12 cellular contexts compared by ENCODE assay signal in the genomic region with DNA sequence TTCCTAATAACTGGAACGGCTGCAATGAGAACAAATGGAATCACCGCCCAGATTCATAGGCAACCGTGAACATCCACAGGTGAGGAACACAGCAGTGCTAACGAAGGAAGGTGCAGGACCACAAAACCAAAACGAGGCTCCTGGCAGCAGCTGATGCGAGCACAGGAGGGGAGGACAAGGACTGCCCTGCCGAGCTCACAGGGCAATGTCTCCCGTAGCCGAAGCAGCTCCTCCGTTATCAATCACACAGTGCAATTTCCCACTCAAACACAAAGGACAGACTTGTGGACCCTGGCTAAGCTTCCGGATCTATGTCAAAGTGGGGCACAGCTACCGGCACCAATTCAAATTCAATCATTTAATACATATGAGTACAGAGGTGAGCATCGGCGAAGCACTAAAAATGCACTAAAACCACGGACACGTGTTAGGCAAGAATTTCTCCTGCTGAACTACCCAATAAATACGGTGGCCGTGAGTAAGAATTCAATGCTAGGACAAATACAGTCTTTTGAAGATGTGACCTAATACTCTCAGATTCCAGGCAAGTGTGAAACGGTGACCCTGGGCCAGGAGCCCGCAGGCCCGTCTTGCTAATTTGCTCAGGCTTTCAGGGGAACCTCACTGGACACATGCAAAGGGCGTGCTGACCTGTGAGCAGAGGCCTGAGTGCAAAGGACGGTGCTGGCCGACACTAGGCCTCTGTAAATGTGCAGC.
A peak's percentile ranks its signal among the peaks of the same experiment; 100 is the strongest.
DNase-seq lines count a peak whose midpoint lies in the region; ATAC-seq and TF ChIP-seq lines count a peak whose summit lies in the region.
"Had no signal": no experiment of that assay in that cellular context is flagged by ENCODE, and none has a peak within 500 bp of the region (broad histone marks: within the 10 kb centered on the region; RNA-seq: fewer than 3 reads in every experiment).

No MANE protein-coding gene starts in this region.

- no peak for DNase-seq in CD4-positive, CD25-positive, alpha-beta regulatory T cell
- no peak for DNase-seq in SJCRH30
- DNase-seq in right atrium auricular region (ENCODE audit: low spot score), result no peak
- DNase-seq in stimulated activated CD4-positive, alpha-beta T cell treated with anti-CD3 and anti-CD28 coated beads, Interleukin-1b, Interleukin-23, amount 100 ng/mL, for 48 hours, result no peak
- DNase-seq in NCI-H748 treated with DMSO at 0.1 percent for 48 hours (lab: John Stamatoyannopoulos, UW), result no peak
- DNase-seq in testis, result no peak
- DNase-seq: activated CD8-positive, alpha-beta T cell treated with anti-CD3 and anti-CD28 coated beads, Interleukin-2, amount 10 ng/mL, durations not matched to agents 7 days and 5 days; amniotic stem cell had no signal

- TF ChIP-seq CTCF in right atrium auricular region (IDR thresholded peaks at IDR 0.05) (no peak), parathyroid adenoma (IDR thresholded peaks at IDR 0.05) (no peak), testis (IDR thresholded peaks at IDR 0.05) (no peak)

- intact Hi-C loops in testis (cut with DNase I; ENCODE audit: low total_unique reads), result no loop called here

- H3K36me3 ChIP-seq in CD4-positive, CD25-positive, alpha-beta regulatory T cell (ENCODE audit: control insufficient read depth, insufficient read depth, low read length), result peaks cover 17% of the 10 kb centered on the region
- H3K36me3 ChIP-seq in SJCRH30, result no peaks in the 10 kb centered on the region
- no peaks in the 10 kb centered on the region for H3K36me3 ChIP-seq in right atrium auricular region
- no peaks in the 10 kb centered on the region for H3K36me3 ChIP-seq in parathyroid adenoma (ENCODE audit: control insufficient read depth, insufficient read depth, low read length)
- no peaks in the 10 kb centered on the region for H3K36me3 ChIP-seq in testis (ENCODE audit: low read depth, missing control alignments)

- no peak overlapping the region for H3K27ac ChIP-seq in CD4-positive, CD25-positive, alpha-beta regulatory T cell (ENCODE audit: insufficient read depth, low read length, poor library complexity, severe bottlenecking)
- peak overlapping the region; percentile 29; the same call in 1 of the 2 replicates for H3K27ac ChIP-seq in SJCRH30
- H3K27ac ChIP-seq in right atrium auricular region, result peak overlapping the region; percentile 51 to 66
- H3K27ac ChIP-seq in parathyroid adenoma, result peak overlapping the region; percentile 67
- H3K27ac ChIP-seq in testis, result no peak overlapping the region
- H3K27ac ChIP-seq: C4-2B had no signal

- no peak overlapping the region for H2AFZ ChIP-seq in parathyroid adenoma

- H3K27me3 ChIP-seq in CD4-positive, CD25-positive, alpha-beta regulatory T cell (ENCODE audit: control insufficient read depth, insufficient read depth, low read length), result no peaks in the 10 kb centered on the region
- H3K27me3 ChIP-seq in SJCRH30 (no peaks in the 10 kb centered on the region), right atrium auricular region (no peaks in the 10 kb centered on the region), parathyroid adenoma (ENCODE audit: control insufficient read depth, insufficient read depth, low read length) (no peaks in the 10 kb centered on the region), testis (no peaks in the 10 kb centered on the region)

- H3K79me2 ChIP-seq in parathyroid adenoma, result peaks cover 14% of the 10 kb centered on the region

- H3K4me1 ChIP-seq in CD4-positive, CD25-positive, alpha-beta regulatory T cell (ENCODE audit: control insufficient read depth, insufficient read depth, low read length, poor library complexity, severe bottlenecking), result peaks cover 59% of the 10 kb centered on the region
- peaks cover 68% of the 10 kb centered on the region for H3K4me1 ChIP-seq in SJCRH30
- H3K4me1 ChIP-seq in right atrium auricular region, result peaks cover 0 to 87% of the 10 kb centered on the region in 2 donors
- H3K4me1 ChIP-seq in parathyroid adenoma, result peaks cover 24% of the 10 kb centered on the region
- H3K4me1 ChIP-seq in testis, result peaks cover 47% of the 10 kb centered on the region

- H3K9me3 ChIP-seq in CD4-positive, CD25-positive, alpha-beta regulatory T cell (ENCODE audit: control insufficient read depth in 2 of 2, low read length in 2 of 2), result no peaks in the 10 kb centered on the region
- H3K9me3 ChIP-seq in SJCRH30 (replicated peaks) (no peaks in the 10 kb centered on the region), right atrium auricular region (no peaks in the 10 kb centered on the region), parathyroid adenoma (ENCODE audit: control insufficient read depth, low read length) (no peaks in the 10 kb centered on the region), testis (no peaks in the 10 kb centered on the region)

- H3K9ac ChIP-seq in parathyroid adenoma, result no peak overlapping the region

- peak overlapping the region; percentile 27 for H3K4me2 ChIP-seq in parathyroid adenoma (ENCODE audit: low read length)

- ATAC-seq in CD4-positive, CD25-positive, alpha-beta regulatory T cell (ENCODE audit: low read depth in 2 of 2), result no peak
- ATAC-seq in GM21390 (IDR thresholded peaks at IDR 0.05; ENCODE audit: unreplicated experiment), result no peak
- ATAC-seq: activated CD8-positive, alpha-beta T cell treated with anti-CD3 and anti-CD28 coated beads, Interleukin-2, amount 10 ng/mL, durations not matched to agents 7 days and 5 days had no signal

- H3K4me1 Mint-ChIP-seq in CD4-positive, CD25-positive, alpha-beta regulatory T cell, result peaks cover 41 to 95% (median 85%) of the 10 kb centered on the region in 4 donors

- H3K27ac Mint-ChIP-seq in CD4-positive, CD25-positive, alpha-beta regulatory T cell, result peak overlapping the region; percentile 11 to 23 (median 16)
- H3K27ac Mint-ChIP-seq: activated CD8-positive, alpha-beta T cell treated with anti-CD3 and anti-CD28 coated beads, Interleukin-2, amount 10 ng/mL, durations not matched to agents 7 days and 5 days had no signal

- peak overlapping the region in 2 of 4 donors; percentile 1 to 8 for H3K4me3 Mint-ChIP-seq in CD4-positive, CD25-positive, alpha-beta regulatory T cell
- H3K4me3 Mint-ChIP-seq: activated CD8-positive, alpha-beta T cell treated with anti-CD3 and anti-CD28 coated beads, Interleukin-2, amount 10 ng/mL, durations not matched to agents 7 days and 5 days had no signal

- H3K36me3 Mint-ChIP-seq in CD4-positive, CD25-positive, alpha-beta regulatory T cell, result peaks cover 30% of the 10 kb centered on the region

- no peaks in the 10 kb centered on the region for H3K27me3 Mint-ChIP-seq in CD4-positive, CD25-positive, alpha-beta regulatory T cell

- no peak for TF ChIP-seq POLR2A in testis (IDR thresholded peaks at IDR 0.05)

- WGBS in testis, 2 donors, result 75 to 76% methylated on average over 23 to 24 of the region's 24 CpGs

- H3K9me3 Mint-ChIP-seq in CD4-positive, CD25-positive, alpha-beta regulatory T cell, result no peaks in the 10 kb centered on the region

- no peak overlapping the region for H3K4me3 ChIP-seq in CD4-positive, CD25-positive, alpha-beta regulatory T cell (ENCODE audit: low read depth, low read length)
- no peak overlapping the region for H3K4me3 ChIP-seq in SJCRH30
- no peak overlapping the region for H3K4me3 ChIP-seq in right atrium auricular region
- H3K4me3 ChIP-seq in parathyroid adenoma (ENCODE audit: low read depth, low read length), result no peak overlapping the region
- H3K4me3 ChIP-seq in testis, result no peak overlapping the region
- H3K4me3 ChIP-seq: skin epidermis had no signal

Comparison
In these comparisons a context has a peak if more than half of its experiments do, and no peak if none do; other contexts are left out.
1. H3K27ac ChIP-seq: peak in SJCRH30 (single experiment), right atrium auricular region (2 of 2) and parathyroid adenoma (single experiment); none in CD4-positive, CD25-positive, alpha-beta regulatory T cell (single experiment) and testis (0 of 2).